9 cellular contexts compared by ENCODE assay signal in genomic region chr15:23690450-23690852, GRCh38. TPM values are rescaled to one million over a fixed set of nuclear protein-coding genes. Genes with fewer than 3 reads are reported as not detected.
DNase-seq lines count a peak whose midpoint lies in the region; ATAC-seq, FAIRE-seq and TF ChIP-seq lines count a peak whose summit lies in the region.
"Had no signal": no experiment of that assay in that cellular context is flagged by ENCODE, and none has a peak within 500 bp of the region (broad histone marks: within the 10 kb centered on the region; RNA-seq: fewer than 3 reads in every experiment).

No MANE protein-coding gene starts in this region.

- H2BK12ac ChIP-seq in H1 (ENCODE audit: low read depth, low read length), result no peak overlapping the region

- POLR2A ChIA-PET in H1 (lab: Charles Lee; ENCODE audit: partially characterized antibody), result interaction anchor here (0.6 kb wide), 1 partner anchor 196 kb away, joined by 3 read pairs; no protein-coding TSS in a partner anchor

- H3K79me2 ChIP-seq in H1 (ENCODE audit: control insufficient read depth in 1 of 2, insufficient read depth in 2 of 2, low read length in 2 of 2), result no peaks in the 10 kb centered on the region

- H2BK15ac ChIP-seq in H1 (ENCODE audit: low read length), result no peak overlapping the region

- H3K4me1 ChIP-seq in H1 (replicated peaks in 1 of 4; ENCODE audit: control insufficient read depth in 3 of 4, insufficient read depth in 4 of 4, low read length in 3 of 4) (0 out of 7 replicates have a peak, but pooled peaks cover 0 to 2% (median 0%) of the 10 kb centered on the region in 4 experiments), lung (ENCODE audit: control insufficient read depth in 2 of 2, insufficient read depth in 2 of 2, low read length in 2 of 2) (peaks cover 2% of the 10 kb centered on the region in 2 donors)

- no peak overlapping the region for H3K14ac ChIP-seq in H1 (ENCODE audit: insufficient read length)

- no peak overlapping the region for H3K4me2 ChIP-seq in H1 (ENCODE audit: insufficient read depth in 1 of 2, low read depth in 2 of 2, low read length in 2 of 2)

- no peak overlapping the region for H2AK5ac ChIP-seq in H1 (ENCODE audit: low read depth, low read length)

- DNase-seq in NCI-H510A (lab: John Stamatoyannopoulos, UW) (peak; percentile 47), H1 (ENCODE audit: low read depth in 1 of 2, low spot score in 2 of 2) (peak in 1 of 2 experiments; percentile 45), lung (ENCODE audit: low spot score) (peak; percentile 51), superior temporal gyrus (ENCODE audit: extremely low spot score) (peak; percentile 80), coronary artery (ENCODE audit: low spot score) (no peak), NK-92 (lab: John Stamatoyannopoulos, UW; ENCODE audit: unreplicated experiment) (no peak)
- DNase-seq in activated naive CD4-positive, alpha-beta T cell treated with anti-CD3 and anti-CD28 coated beads, Interleukin-2, amount 50 U/mL, for 16 hours, result no peak
- DNase-seq: T1000 had no signal

- 66% methylated on average over 5 of the region's 5 CpGs; no CpG with 5 or more reads in 1 of the 2 experiments for WGBS in H1 (ENCODE audit: extremely low coverage in 1 of 2, insufficient coverage in 1 of 2, insufficient read length in 1 of 2, insufficient replicate concordance in 2 of 2, low coverage in 1 of 2, low lambda C conversion rate in 2 of 2, missing lambda C conversion rate in 1 of 2), 2 experiments
- 56 to 60% methylated on average over 5 of the region's 5 CpGs for WGBS in lung, 2 donors

- no peak overlapping the region for H4K5ac ChIP-seq in H1 (ENCODE audit: insufficient read length, low read depth, low read length)

- H2BK20ac ChIP-seq in H1 (ENCODE audit: low read length), result no peak overlapping the region

- no peak overlapping the region for H3K56ac ChIP-seq in H1 (replicated peaks; ENCODE audit: insufficient read length, low read depth, low read length)

- no peak overlapping the region for H3K9ac ChIP-seq in H1 (replicated peaks in 1 of 4; ENCODE audit: extremely low read depth in 1 of 4, low read depth in 3 of 4, low read length in 3 of 4)

- no peak overlapping the region for H3K23ac ChIP-seq in H1 (ENCODE audit: insufficient read length)

- no peak overlapping the region for H2BK5ac ChIP-seq in H1 (ENCODE audit: low read depth, low read length)

- H3K9me3 ChIP-seq in H1 (ENCODE audit: insufficient read depth in 2 of 2, low read depth in 1 of 2, low read length in 1 of 2), result peaks cover 29 to 79% of the 10 kb centered on the region in 2 experiments
- H3K9me3 ChIP-seq in lung (ENCODE audit: control insufficient read depth in 2 of 2, insufficient read depth in 1 of 2, low read length in 1 of 2), result peaks cover 0 to 6% of the 10 kb centered on the region in 2 donors

- H3K79me1 ChIP-seq in H1 (ENCODE audit: low read depth, low read length), result no peaks in the 10 kb centered on the region

- no peak overlapping the region for H3K27ac ChIP-seq in H1 (ENCODE audit: low read depth, low read length)
- peak overlapping the region in 1 of 2 donors; percentile 47 for H3K27ac ChIP-seq in lung (ENCODE audit: low read depth in 1 of 2, low read length in 1 of 2)
- H3K27ac ChIP-seq in coronary artery, result peak overlapping the region in 1 of 2 donors; percentile 0

- no peak overlapping the region for H2AFZ ChIP-seq in H1 (ENCODE audit: low read length)

- TF ChIP-seq CTCF in H1 (IDR thresholded peaks at IDR 0.05; ENCODE audit: control extremely low read depth in 1 of 3, insufficient read depth in 1 of 3, low read depth in 1 of 3, low read length in 3 of 3) (no peak), lung (IDR thresholded peaks at IDR 0.05; ENCODE audit: control extremely low read depth, extremely low read depth) (no peak), coronary artery (IDR thresholded peaks at IDR 0.05) (no peak)

- no peak for TF ChIP-seq POLR2A in H1 (IDR thresholded peaks at IDR 0.05; ENCODE audit: control extremely low read depth in 1 of 2, low read depth in 2 of 2, low read length in 2 of 2)

- peaks cover 2% of the 10 kb centered on the region; the same call in 1 of the 2 replicates for H3K23me2 ChIP-seq in H1 (ENCODE audit: low read depth, low read length)

- no peak overlapping the region for H3K18ac ChIP-seq in H1 (ENCODE audit: extremely low read depth, low read length)

- no peak overlapping the region for H3K4ac ChIP-seq in H1 (replicated peaks; ENCODE audit: insufficient read length, low read depth, low read length)

- peaks cover 0 to 3% (median 0%) of the 10 kb centered on the region in 4 experiments; a peak in 1 of 7 replicates for H3K27me3 ChIP-seq in H1 (replicated peaks in 1 of 4; ENCODE audit: control insufficient read depth in 3 of 4, extremely low read depth in 1 of 4, insufficient read depth in 3 of 4, low read length in 3 of 4)
- no peaks in the 10 kb centered on the region for H3K27me3 ChIP-seq in lung (ENCODE audit: control insufficient read depth, insufficient read depth)

- FAIRE-seq in H1 (lab: Jason Lieb, UNC), result no peak

- TF ChIP-seq EP300 in H1 (IDR thresholded peaks at IDR 0.05; ENCODE audit: borderline replicate concordance in 1 of 2, low read depth in 2 of 2, low read length in 2 of 2), result no peak

- CTCF ChIA-PET in H1 (lab: Charles Lee; ENCODE audit: partially characterized antibody), result interaction anchor here (0.9 kb wide), 1 partner anchor 45 kb away, joined by 3 read pairs; no protein-coding TSS in a partner anchor

- H3K4me3 ChIP-seq in H1 (ENCODE audit: extremely low read depth in 1 of 4, insufficient read depth in 2 of 4, low read depth in 3 of 4, low read length in 4 of 4) (no peak overlapping the region), lung (no peak overlapping the region), coronary artery (no peak overlapping the region)

- no peak for TF ChIP-seq RAD21 in H1 (IDR thresholded peaks at IDR 0.05 in 1 of 2, conservative IDR thresholded peaks at IDR 0.05 in 1 of 2; ENCODE audit: low read depth in 2 of 2, low read length in 2 of 2)

- H3K36me3 ChIP-seq in H1 (ENCODE audit: control insufficient read depth in 2 of 4, insufficient read depth in 4 of 4, low read length in 3 of 4), result no peaks in the 10 kb centered on the region
- no peaks in the 10 kb centered on the region for H3K36me3 ChIP-seq in lung (ENCODE audit: control insufficient read depth in 2 of 2, insufficient read depth in 2 of 2, low read length in 2 of 2)

- no peak overlapping the region for H2BK120ac ChIP-seq in H1 (replicated peaks; ENCODE audit: low read depth, low read length)

- H4K20me1 ChIP-seq in H1 (replicated peaks in 1 of 2; ENCODE audit: control insufficient read depth in 1 of 2, insufficient read depth in 2 of 2, low read length in 2 of 2), result peaks cover 0 to 2% of the 10 kb centered on the region in 2 experiments

- no peak overlapping the region for H4K8ac ChIP-seq in H1 (ENCODE audit: extremely low read depth, insufficient read depth, low read length)

- ATAC-seq in lung (ENCODE audit: insufficient read depth, low FRiP score), result peak; percentile 27
- no peak for ATAC-seq in GM21786 (IDR thresholded peaks at IDR 0.05; ENCODE audit: unreplicated experiment)

- no peak overlapping the region for H4K91ac ChIP-seq in H1 (replicated peaks; ENCODE audit: insufficient read length, low read length)

TF ChIP-seq in H1, 55 proteins besides CTCF, POLR2A, EP300 and RAD21:
- TF ChIP-seq CBX8 (IDR thresholded peaks at IDR 0.05; ENCODE audit: borderline replicate concordance, low read depth, low read length) (no peak), CEBPB (IDR thresholded peaks at IDR 0.05; ENCODE audit: low read depth, low read length) (0 out of 2 replicates have a peak, but pooled peaks have one; percentile 20)

RNA-seq across cellular contexts. Expression of gene NDN, which starts 3.3 kb away (rescaled TPM):
- total RNA-seq in H1 (2021; fragmentation: NEBNext Ultra II Directional; extraction: Animal tissue kit (Norgen Biotek cat#: 25700)), result 27.4 and 29.4 TPM in 2 replicates
- 39.3 and 40.9 TPM in 2 replicates for polyA plus RNA-seq in H1 (2011; rRNA removed)
- 42.3 TPM for polyA plus RNA-seq in H1 (2011; cell fraction: cytosol; rRNA removed)
- 23.0 TPM for polyA plus RNA-seq in H1 (2011; cell fraction: nucleus; rRNA removed)
- 28.4 to 29.7 TPM (median 29.0 TPM) in 4 replicates for polyA plus RNA-seq in H1 (2012, experiment 1 of 2)
- 39.3 TPM for polyA plus RNA-seq in H1 (2012, experiment 2 of 2)
- 29.3 TPM for polyA plus RNA-seq in H1 (2013, experiment 1 of 2)
- 32.5 TPM for polyA plus RNA-seq in H1 (2013, experiment 2 of 2)
- polyA minus RNA-seq in H1 (2011; rRNA and poly(A)+ RNA removed), result 6.1 and 8.6 TPM in 2 replicates
- 13.2 TPM for polyA minus RNA-seq in H1 (2011; cell fraction: cytosol; rRNA and poly(A)+ RNA removed)
- polyA minus RNA-seq in H1 (2011; cell fraction: nucleus; rRNA and poly(A)+ RNA removed), result 8.3 TPM
- 100 to 1,000 TPM in 1 of 2 donors, 10 to 100 TPM in 1; 35.4 to 107 TPM for total RNA-seq in lung
- 10 to 100 TPM; 24.5 to 31.1 TPM for polyA plus RNA-seq in lung

RNA-seq across cellular contexts. Expression of gene MAGEL2, which starts 42.8 kb away (rescaled TPM):
- total RNA-seq in H1 (2021; fragmentation: NEBNext Ultra II Directional; extraction: Animal tissue kit (Norgen Biotek cat#: 25700)), result 4.5 TPM in 2 replicates
- polyA plus RNA-seq in H1 (2011; rRNA removed), result 0.63 and 1.1 TPM in 2 replicates
- 0.54 TPM for polyA plus RNA-seq in H1 (2011; cell fraction: cytosol; rRNA removed)
- polyA plus RNA-seq in H1 (2011; cell fraction: nucleus; rRNA removed), result 1.2 TPM
- polyA plus RNA-seq in H1 (2012, experiment 1 of 2), result 1.5 to 1.7 TPM (median 1.5 TPM) in 4 replicates
- 2.0 TPM for polyA plus RNA-seq in H1 (2012, experiment 2 of 2)
- 4.0 TPM for polyA plus RNA-seq in H1 (2013, experiment 1 of 2)
- 3.4 TPM for polyA plus RNA-seq in H1 (2013, experiment 2 of 2)
- polyA minus RNA-seq in H1 (2011; rRNA and poly(A)+ RNA removed), result 0.27 and 0.41 TPM in 2 replicates
- 2.1 TPM for polyA minus RNA-seq in H1 (2011; cell fraction: cytosol; rRNA and poly(A)+ RNA removed)
- polyA minus RNA-seq in H1 (2011; cell fraction: nucleus; rRNA and poly(A)+ RNA removed), result 0.80 TPM
- 1 to 10 TPM in 1 of 2 donors, under 1 TPM in 1; 0.18 to 2.8 TPM for total RNA-seq in lung
- polyA plus RNA-seq in lung, result under 1 TPM; 0.02 to 0.06 TPM

Comparison
In these comparisons a context has a peak if more than half of its experiments do, and no peak if none do; other contexts are left out.
1. DNase-seq: peak in NCI-H510A (single experiment), lung (single experiment) and superior temporal gyrus (single experiment); none in activated naive CD4-positive, alpha-beta T cell treated with anti-CD3 and anti-CD28 coated beads, Interleukin-2, amount 50 U/mL, for 16 hours (single experiment), coronary artery (single experiment) and NK-92 (single experiment).